8 cellular contexts compared by ENCODE assay signal in the genomic region with DNA sequence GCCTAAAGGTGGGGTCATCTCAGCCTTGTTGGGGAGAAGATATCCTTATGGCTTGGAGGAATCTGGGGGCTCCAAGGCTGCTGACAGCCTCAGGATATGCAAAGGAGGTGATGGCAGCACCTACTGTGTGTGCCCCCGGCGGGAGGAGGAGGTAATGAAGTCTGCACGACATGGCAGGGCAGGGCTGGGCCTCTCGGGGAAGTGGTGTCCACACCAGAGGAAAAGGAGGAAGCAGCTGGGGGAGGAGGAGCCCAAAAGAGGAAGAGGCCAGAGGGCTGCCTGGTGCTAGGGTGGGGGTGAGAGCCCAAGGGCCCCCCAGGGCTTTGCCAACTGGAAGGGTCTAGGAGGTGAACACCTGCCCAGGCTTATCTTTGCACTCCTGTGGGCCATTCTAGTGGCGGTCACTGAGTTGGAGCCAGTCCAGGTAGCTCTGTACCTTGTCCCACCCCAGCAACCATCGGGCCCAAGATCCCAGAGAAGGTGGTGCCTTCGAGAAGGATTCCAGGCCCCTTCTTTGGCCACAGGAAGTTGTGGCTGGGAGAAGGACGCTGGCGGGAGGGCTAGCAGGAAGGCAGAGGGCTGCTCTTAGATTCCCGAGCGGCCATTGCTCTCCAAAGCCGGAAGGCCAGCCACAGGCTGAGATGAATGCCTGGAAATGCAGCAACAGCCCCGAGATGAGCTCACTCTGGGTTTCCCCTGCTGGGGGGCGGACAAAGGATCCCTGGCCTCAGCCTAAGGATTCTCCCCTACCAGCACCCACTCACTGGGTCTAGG. TPM values are rescaled to one million over a fixed set of nuclear protein-coding genes. Genes with fewer than 3 reads are reported as not detected.
DNase-seq lines count a peak whose midpoint lies in the region; ATAC-seq lines count a peak whose summit lies in the region.

No MANE protein-coding gene starts in this region.

- H3K9me3 Mint-ChIP-seq in activated T-cell treated with anti-CD3 and anti-CD28 coated beads, Interleukin-2, amount 50 U/mL, for 4 hours, result no peaks in the 10 kb centered on the region

- peaks cover 87% of the 10 kb centered on the region for H3K4me1 Mint-ChIP-seq in activated T-cell treated with anti-CD3 and anti-CD28 coated beads, Interleukin-2, amount 50 U/mL, for 4 hours (ENCODE audit: low read depth)

- peak in 1 of 2 donors; percentile 6 for ATAC-seq in activated T-cell treated with anti-CD3 and anti-CD28 coated beads, Interleukin-2, amount 50 U/mL, for 4 hours
- no peak for ATAC-seq in HG03457 (IDR thresholded peaks at IDR 0.05; ENCODE audit: unreplicated experiment)

- H3K36me3 Mint-ChIP-seq in activated T-cell treated with anti-CD3 and anti-CD28 coated beads, Interleukin-2, amount 50 U/mL, for 4 hours (ENCODE audit: insufficient read depth), result no peaks in the 10 kb centered on the region

- no peaks in the 10 kb centered on the region for H3K27me3 Mint-ChIP-seq in activated T-cell treated with anti-CD3 and anti-CD28 coated beads, Interleukin-2, amount 50 U/mL, for 4 hours (ENCODE audit: low read depth)

- DNase-seq in activated CD8-positive, alpha-beta memory T cell treated with anti-CD3 and anti-CD28 coated beads for 24 hours, result peak; percentile 65
- no peak for DNase-seq in activated CD8-positive, alpha-beta memory T cell treated with anti-CD3 and anti-CD28 coated beads, Interleukin-2, amount 50 U/mL, for 4 hours
- peak; percentile 32 for DNase-seq in activated T-cell treated with anti-CD3 and anti-CD28 coated beads, Interleukin-2, amount 50 U/mL, for 4 hours
- DNase-seq in glomerular endothelial cell (ENCODE audit: extremely low read depth, low read depth, low spot score) (peak; percentile 79), pons (ENCODE audit: low spot score) (peak; percentile 76), RKO (ENCODE audit: low spot score) (no peak), OCI-M2 (lab: John Stamatoyannopoulos, UW; ENCODE audit: unreplicated experiment) (no peak)

- H3K4me3 Mint-ChIP-seq in activated T-cell treated with anti-CD3 and anti-CD28 coated beads, Interleukin-2, amount 50 U/mL, for 4 hours, result peak overlapping the region; percentile 71

RNA-seq across cellular contexts. Expression of a gene that starts 7.0 kb away (rescaled TPM):
- total RNA-seq in activated T-cell treated with anti-CD3 and anti-CD28 coated beads, Interleukin-2, amount 50 U/mL, for 4 hours, result 100 to 1,000 TPM; 160 to 175 (median 172) TPM
- total RNA-seq in glomerular endothelial cell, result 893 and 1,142 TPM in 2 replicates

RNA-seq across cellular contexts. Expression of a gene that starts 26.0 kb away (rescaled TPM):
- total RNA-seq in activated T-cell treated with anti-CD3 and anti-CD28 coated beads, Interleukin-2, amount 50 U/mL, for 4 hours, result under 1 TPM; 0.35 to 0.55 (median 0.52) TPM
- total RNA-seq in glomerular endothelial cell, result 0.34 and 2.2 TPM in 2 replicates

RNA-seq across cellular contexts. Expression of a gene that starts 35.9 kb away (rescaled TPM):
- under 1 TPM in 1 of 3 donors, not detected in 2; 0.13 TPM for total RNA-seq in activated T-cell treated with anti-CD3 and anti-CD28 coated beads, Interleukin-2, amount 50 U/mL, for 4 hours
- total RNA-seq in glomerular endothelial cell, result not detected in 2 replicates

RNA-seq across cellular contexts. Expression of a gene that starts 37.9 kb away (rescaled TPM):
- total RNA-seq in activated T-cell treated with anti-CD3 and anti-CD28 coated beads, Interleukin-2, amount 50 U/mL, for 4 hours, result under 1 TPM in 2 of 3 donors, not detected in 1; 0.08 to 0.52 TPM
- total RNA-seq in glomerular endothelial cell, result not detected in 2 replicates

RNA-seq across cellular contexts. Expression of a gene that starts 49.3 kb away (rescaled TPM):
- total RNA-seq in activated T-cell treated with anti-CD3 and anti-CD28 coated beads, Interleukin-2, amount 50 U/mL, for 4 hours, result 100 to 1,000 TPM; 339 to 366 (median 341) TPM
- 60.3 and 72.4 TPM in 2 replicates for total RNA-seq in glomerular endothelial cell

Comparison
In these comparisons a context has a peak if more than half of its experiments do, and no peak if none do; other contexts are left out.
1. DNase-seq: peak in activated CD8-positive, alpha-beta memory T cell treated with anti-CD3 and anti-CD28 coated beads for 24 hours (single experiment), activated T-cell treated with anti-CD3 and anti-CD28 coated beads, Interleukin-2, amount 50 U/mL, for 4 hours (single experiment), glomerular endothelial cell (single experiment) and pons (single experiment); none in activated CD8-positive, alpha-beta memory T cell treated with anti-CD3 and anti-CD28 coated beads, Interleukin-2, amount 50 U/mL, for 4 hours (single experiment), RKO (single experiment) and OCI-M2 (single experiment).